ENCODE assay signal across 23 cellular contexts in the genomic region with DNA sequence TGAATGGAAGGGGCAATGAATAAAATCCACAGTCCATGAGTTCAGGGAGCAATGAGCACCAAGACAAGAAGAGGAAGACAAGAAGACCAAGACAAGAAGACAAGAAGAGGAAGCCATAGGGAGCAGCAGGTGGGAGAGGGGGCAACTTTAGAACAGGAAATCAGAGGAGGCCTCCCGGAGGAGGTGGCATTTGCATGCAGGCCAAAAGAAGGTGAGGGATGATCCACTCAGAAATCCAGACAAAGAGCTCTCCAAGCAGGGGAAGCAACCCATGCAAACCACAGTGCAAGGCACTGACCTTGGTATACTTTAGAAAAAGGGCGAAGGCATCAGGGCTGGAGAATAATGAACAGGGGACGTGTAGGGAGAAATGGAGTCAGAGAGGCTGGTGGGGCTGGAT. TPM values are rescaled to one million over a fixed set of nuclear protein-coding genes. Genes with fewer than 3 reads are reported as not detected.
A peak's percentile ranks its signal among the peaks of the same experiment; 100 is the strongest.
DNase-seq lines count a peak whose midpoint lies in the region; ATAC-seq, FAIRE-seq and TF ChIP-seq lines count a peak whose summit lies in the region.
"Had no signal": no experiment of that assay in that cellular context is flagged by ENCODE, and none has a peak within 500 bp of the region (broad histone marks: within the 10 kb centered on the region; RNA-seq: fewer than 3 reads in every experiment).

No MANE protein-coding gene starts in this region.

- TF ChIP-seq RAD21 in liver (IDR thresholded peaks at IDR 0.05), result no peak

- ATAC-seq in upper lobe of right lung (no peak), GM21515 (IDR thresholded peaks at IDR 0.05; ENCODE audit: unreplicated experiment) (no peak)
- ATAC-seq: GM12878, PC-3 had no signal

- WGBS in liver, result 94% methylated on average over 3 of the region's 3 CpGs
- 90 to 93% methylated on average over 3 of the region's 3 CpGs for WGBS in lower leg skin, 2 donors

- H3K9me3 ChIP-seq in liver (ENCODE audit: control insufficient read depth in 4 of 4, low read length in 3 of 4), result no peaks in the 10 kb centered on the region
- no peaks in the 10 kb centered on the region for H3K9me3 ChIP-seq in upper lobe of right lung

- no peak for FAIRE-seq in frontal cortex (lab: Jason Lieb, UNC)
- FAIRE-seq: GM12878, HTR-8/SVneo had no signal

- no peak for TF ChIP-seq POLR2A in lower leg skin (IDR thresholded peaks at IDR 0.05)

- H3K27ac ChIP-seq in C4-2B (peak overlapping the region; percentile 36), VCaP (peak overlapping the region; percentile 61), liver (ENCODE audit: low read depth in 1 of 2, low read length in 2 of 2) (peak overlapping the region; percentile 5 to 33), upper lobe of right lung (peak overlapping the region; percentile 11)
- H3K27ac ChIP-seq: KMS-11 had no signal

- H3K27me3 ChIP-seq in liver (ENCODE audit: control insufficient read depth in 4 of 4, insufficient read depth in 4 of 4, low read length in 3 of 4), result no peaks in the 10 kb centered on the region
- H3K27me3 ChIP-seq in upper lobe of right lung, result no peaks in the 10 kb centered on the region

- no peak overlapping the region for H3K4me3 ChIP-seq in liver (ENCODE audit: low read depth in 1 of 3, low read length in 3 of 3)
- H3K4me3 ChIP-seq in upper lobe of right lung, result no peak overlapping the region
- no peak overlapping the region for H3K4me3 ChIP-seq in lower leg skin (ENCODE audit: low read depth, poor library complexity, severe bottlenecking)
- H3K4me3 ChIP-seq: GM12878 had no signal

- H3K9ac ChIP-seq in liver (ENCODE audit: low read depth in 1 of 2, low read length in 2 of 2), result no peak overlapping the region
- H3K9ac ChIP-seq: KMS-11 had no signal

- DNase-seq in upper lobe of right lung (no peak), frontal cortex (ENCODE audit: low spot score in 2 of 2) (no peak), lower leg skin (ENCODE audit: low spot score in 2 of 2) (no peak)
- DNase-seq: CD8-positive, alpha-beta memory T cell; DMS 273 treated with DMSO at 0.1 percent for 48 hours; DMS79; EL; GDM1; H7; MM.1S; NCI-H2029; NCI-H446 treated with DMSO at 0.1 percent for 48 hours; NCI-H526; NCI-H82; NK-92 treated with Interleukin-12 subunit alpha and Interleukin-12 subunit beta, amount 100 ng/mL, for 24 hours; PC-3 had no signal

- no peak for TF ChIP-seq CTCF in C4-2B (conservative IDR thresholded peaks at IDR 0.05)
- no peak for TF ChIP-seq CTCF in VCaP (conservative IDR thresholded peaks at IDR 0.05)
- TF ChIP-seq CTCF in liver (IDR thresholded peaks at IDR 0.05; ENCODE audit: low read depth, low read length, missing input control), result no peak
- no peak for TF ChIP-seq CTCF in upper lobe of right lung (IDR thresholded peaks at IDR 0.05)
- no peak for TF ChIP-seq CTCF in lower leg skin (IDR thresholded peaks at IDR 0.05)

- peaks cover 3 to 26% (median 15%) of the 10 kb centered on the region in 4 donors for H3K4me1 ChIP-seq in liver (ENCODE audit: control insufficient read depth in 4 of 4, insufficient read depth in 4 of 4, low read length in 3 of 4)
- H3K4me1 ChIP-seq in upper lobe of right lung, result no peaks in the 10 kb centered on the region

- intact Hi-C loops in upper lobe of right lung (cut with DNase I) (no loop called here), lower leg skin (cut with DNase I; ENCODE audit: low total_unique reads) (no loop called here)

- peaks cover 7 to 38% (median 20%) of the 10 kb centered on the region in 4 donors for H3K36me3 ChIP-seq in liver (ENCODE audit: control insufficient read depth in 4 of 4, insufficient read depth in 3 of 4, low read depth in 1 of 4, low read length in 3 of 4)
- no peaks in the 10 kb centered on the region for H3K36me3 ChIP-seq in upper lobe of right lung

TF ChIP-seq in liver, 16 proteins besides CTCF, POLR2A, EP300 and RAD21:
- TF ChIP-seq JUND (IDR thresholded peaks at IDR 0.05) (no peak), FOXA1 (IDR thresholded peaks at IDR 0.05) (no peak), MAX (IDR thresholded peaks at IDR 0.05) (no peak), HNF4G (IDR thresholded peaks at IDR 0.05) (no peak), SP1 (IDR thresholded peaks at IDR 0.05) (no peak)
- TF ChIP-seq, protein P1, sequence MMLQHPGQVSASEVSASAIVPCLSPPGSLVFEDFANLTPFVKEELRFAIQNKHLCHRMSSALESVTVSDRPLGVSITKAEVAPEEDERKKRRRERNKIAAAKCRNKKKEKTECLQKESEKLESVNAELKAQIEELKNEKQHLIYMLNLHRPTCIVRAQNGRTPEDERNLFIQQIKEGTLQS (IDR thresholded peaks at IDR 0.05), result no peak

RNA-seq across cellular contexts. Expression of gene SCARB1, which starts 58.6 kb away (rescaled TPM):
- total RNA-seq in liver (100 to 1,000 TPM in 1 of 2 donors, 10 to 100 TPM in 1; 85.3 to 169 TPM), upper lobe of right lung (35.3 TPM), frontal cortex (8.6 TPM), lower leg skin (10 to 100 TPM; 18.6 to 41.8 (median 26.7) TPM)
- 100 to 1,000 TPM; 112 to 289 TPM for polyA plus RNA-seq in liver

Comparison
In these comparisons a context has a peak if more than half of its experiments do, and no peak if none do; other contexts are left out.
1. H3K27ac ChIP-seq: peak in every context shown above with its lines; median percentile 61 in VCaP; 36 in C4-2B; 19 in liver; 11 in upper lobe of right lung.